ENCODE assay signal across 8 cellular contexts in the genomic region with DNA sequence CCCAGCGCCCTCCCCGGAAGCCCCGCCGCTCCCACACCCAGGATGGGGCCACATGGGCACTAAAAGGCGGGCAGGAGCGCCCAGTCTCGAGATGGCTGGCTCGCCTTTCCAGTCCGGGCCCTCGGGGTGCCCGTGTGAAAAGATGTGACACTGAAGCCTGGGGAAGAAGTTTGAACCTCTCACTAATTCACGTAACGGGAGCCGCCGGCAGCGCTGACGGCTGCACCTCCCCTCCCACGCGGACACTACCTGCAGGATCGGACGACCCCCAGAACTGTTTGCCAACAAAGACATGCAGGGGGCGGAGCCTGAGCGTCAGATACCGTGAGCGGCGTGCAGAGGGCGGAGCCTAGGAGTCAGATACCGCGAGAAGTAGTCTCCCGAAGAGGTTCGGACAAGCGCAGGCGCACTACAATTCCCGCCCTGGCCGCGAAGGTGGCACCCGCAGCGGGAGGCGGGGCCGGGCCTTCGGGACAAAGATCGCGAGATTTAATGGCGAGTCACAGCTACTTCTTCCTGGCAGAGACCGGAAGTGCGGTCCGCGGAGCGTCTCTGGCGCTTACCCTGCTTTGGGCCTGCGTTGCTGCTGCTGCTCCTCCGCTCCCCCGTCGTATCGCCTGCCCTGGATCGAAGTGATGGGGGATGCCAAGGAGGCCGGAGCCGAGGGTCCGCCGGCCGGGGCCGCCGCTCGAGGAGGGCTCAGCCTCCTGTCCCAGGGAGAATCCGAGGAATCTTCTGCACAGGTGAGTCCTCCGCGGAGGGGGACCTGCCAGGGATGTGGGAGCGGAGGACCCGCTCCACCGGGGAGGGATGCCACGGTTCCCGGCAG. TPM values are rescaled to one million over a fixed set of nuclear protein-coding genes. Genes with fewer than 3 reads are reported as not detected.
A peak's percentile ranks its signal among the peaks of the same experiment; 100 is the strongest.
DNase-seq lines count a peak whose midpoint lies in the region; ATAC-seq, FAIRE-seq and TF ChIP-seq lines count a peak whose summit lies in the region.

A gene with protein sequence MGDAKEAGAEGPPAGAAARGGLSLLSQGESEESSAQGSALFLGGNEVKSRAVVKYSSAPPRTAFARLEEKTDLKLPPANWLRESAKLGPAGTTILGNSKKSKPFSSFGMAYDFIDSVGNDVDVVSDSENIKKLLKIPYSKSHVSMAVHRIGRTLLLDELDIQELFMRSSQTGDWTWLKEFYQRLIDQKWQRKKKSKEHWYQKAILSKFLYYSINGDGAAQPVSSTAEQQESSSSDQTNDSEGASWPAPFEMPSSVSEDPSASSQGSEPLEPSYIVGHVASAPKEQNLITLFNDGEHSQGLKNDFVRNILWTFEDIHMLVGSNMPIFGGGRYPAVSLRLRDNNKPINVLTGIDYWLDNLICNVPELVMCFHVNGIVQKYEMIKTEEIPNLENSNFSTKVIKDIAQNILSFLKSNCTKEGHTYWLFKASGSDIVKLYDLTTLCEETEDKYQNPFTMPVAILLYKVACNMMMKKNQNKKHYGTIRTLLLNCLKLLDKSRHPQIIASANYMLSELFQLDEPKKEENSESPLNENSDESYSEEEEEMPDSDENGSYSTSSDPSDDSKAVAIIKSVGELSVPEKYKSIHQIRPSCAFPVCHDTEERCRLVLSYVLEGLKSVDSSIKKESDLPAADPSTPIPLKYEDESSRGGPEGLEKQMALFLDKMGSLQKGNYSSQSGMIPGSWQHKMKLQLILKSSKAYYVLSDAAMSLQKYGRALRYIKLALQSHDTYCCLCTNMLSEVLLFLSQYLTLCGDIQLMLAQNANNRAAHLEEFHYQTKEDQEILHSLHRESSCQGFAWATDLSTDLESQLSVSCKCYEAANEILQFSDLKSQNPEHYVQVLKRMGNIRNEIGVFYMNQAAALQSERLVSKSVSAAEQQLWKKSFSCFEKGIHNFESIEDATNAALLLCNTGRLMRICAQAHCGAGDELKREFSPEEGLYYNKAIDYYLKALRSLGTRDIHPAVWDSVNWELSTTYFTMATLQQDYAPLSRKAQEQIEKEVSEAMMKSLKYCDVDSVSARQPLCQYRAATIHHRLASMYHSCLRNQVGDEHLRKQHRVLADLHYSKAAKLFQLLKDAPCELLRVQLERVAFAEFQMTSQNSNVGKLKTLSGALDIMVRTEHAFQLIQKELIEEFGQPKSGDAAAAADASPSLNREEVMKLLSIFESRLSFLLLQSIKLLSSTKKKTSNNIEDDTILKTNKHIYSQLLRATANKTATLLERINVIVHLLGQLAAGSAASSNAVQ (plus strand): TSS at position 537 of the 829 bp plus-strand sequence. CDS start 99 bp downstream, at position 636.

- H3K79me2 ChIP-seq in OCI-LY7 (ENCODE audit: insufficient read depth, low read depth, low read length) = peaks cover 47% of the 10 kb centered on the region

- POLR2A ChIA-PET in OCI-LY7 (lab: Charles Lee) = interaction anchor here (0.6 to 1.1 kb wide), 6 partner anchors 10 to 104 kb away, joined by 3 to 5 read pairs (median 4); a partner anchor contains a TSS

- CTCF ChIA-PET in OCI-LY7 (lab: Charles Lee; ENCODE audit: unreplicated experiment) = no interaction called here

- no peak for FAIRE-seq in D721Med (lab: Jason Lieb, UNC)

- TF ChIP-seq CTCF in D721Med (IDR thresholded peaks at IDR 0.05; ENCODE audit: insufficient read depth, missing control alignments) (no peak), OCI-LY7 (conservative IDR thresholded peaks at IDR 0.05; ENCODE audit: low read length) (no peak)

- no peaks in the 10 kb centered on the region for H3K9me3 ChIP-seq in OCI-LY7 (ENCODE audit: low read length)

- peaks cover 26% of the 10 kb centered on the region for H4K20me1 ChIP-seq in OCI-LY7 (ENCODE audit: insufficient read depth, low read length)

- H3K9me2 ChIP-seq in OCI-LY7 (ENCODE audit: insufficient read depth, low read length) = no peaks in the 10 kb centered on the region

- H3K36me3 ChIP-seq in OCI-LY7 (ENCODE audit: insufficient read depth, low read length) = peaks cover 36% of the 10 kb centered on the region

- DNase-seq in D721Med (ENCODE audit: insufficient read length, low spot score) (peak; percentile 55), HuH-7.5 (ENCODE audit: low spot score) (peak; percentile 55), OCI-LY7 (ENCODE audit: low spot score) (peak; percentile 99), activated T-cell treated with anti-CD3 and anti-CD28 coated beads for 1 hour (ENCODE audit: low read depth) (peak; percentile 98), epidermal melanocyte (ENCODE audit: insufficient read length, low spot score) (peak; percentile 92), middle frontal gyrus (ENCODE audit: extremely low spot score, low spot score) (peak; percentile 98)
- DNase-seq in stimulated activated CD8-positive, alpha-beta memory T cell treated with anti-CD3 and anti-CD28 coated beads, Interleukin-2, amount 100 ng/mL, for 48 hours (ENCODE audit: low read depth in 2 of 2) = peak; percentile 97

- peak within 1 kb of the TSS; percentile 90; the same call in 1 of the 2 replicates for H2AFZ ChIP-seq in OCI-LY7 (ENCODE audit: low read length)

- intact Hi-C loops in OCI-LY7 (cut with micrococcal nuclease; ENCODE audit: unreplicated experiment) = loop anchor here (1.0 to 10.0 kb wide), 2 partner anchors 104 to 655 kb away; a partner anchor contains a TSS

- H3K27ac ChIP-seq in OCI-LY7 (ENCODE audit: low read depth, low read length, poor library complexity, severe bottlenecking) = peak within 1 kb of the TSS; percentile 97

- peak within 1 kb of the TSS; percentile 85 for H3K4me2 ChIP-seq in OCI-LY7 (ENCODE audit: low read length)

- peak; percentile 97 for ATAC-seq in GM21526 (IDR thresholded peaks at IDR 0.05; ENCODE audit: low FRiP score, unreplicated experiment)

- peaks cover 27% of the 10 kb centered on the region for H3K4me1 ChIP-seq in OCI-LY7 (ENCODE audit: insufficient read depth, low read length, poor library complexity, severe bottlenecking)

- H3K4me3 ChIP-seq in OCI-LY7 (ENCODE audit: low read depth, low read length, poor library complexity, severe bottlenecking) = peak within 1 kb of the TSS; percentile 91

- no TSS peak for BruUV-seq in OCI-LY7 (replicated peaks; lab: Mats Ljungman, UMichigan)

RNA-seq across cellular contexts. Expression of the gene that starts here (rescaled TPM):
- 87.5 and 117 TPM in 2 replicates for total RNA-seq in OCI-LY7 (2014; rRNA removed; shearing (Covaris generic))
- total RNA-seq in OCI-LY7 (2022) = 221 and 232 TPM in 2 replicates

Comparison
In these comparisons a context has a peak if more than half of its experiments do, and no peak if none do; other contexts are left out.
1. Peak in every context shown above with its lines: DNase-seq, ATAC-seq, H3K4me3 ChIP-seq and H3K27ac ChIP-seq.